13 cellular contexts compared by ENCODE assay signal in the genomic region with DNA sequence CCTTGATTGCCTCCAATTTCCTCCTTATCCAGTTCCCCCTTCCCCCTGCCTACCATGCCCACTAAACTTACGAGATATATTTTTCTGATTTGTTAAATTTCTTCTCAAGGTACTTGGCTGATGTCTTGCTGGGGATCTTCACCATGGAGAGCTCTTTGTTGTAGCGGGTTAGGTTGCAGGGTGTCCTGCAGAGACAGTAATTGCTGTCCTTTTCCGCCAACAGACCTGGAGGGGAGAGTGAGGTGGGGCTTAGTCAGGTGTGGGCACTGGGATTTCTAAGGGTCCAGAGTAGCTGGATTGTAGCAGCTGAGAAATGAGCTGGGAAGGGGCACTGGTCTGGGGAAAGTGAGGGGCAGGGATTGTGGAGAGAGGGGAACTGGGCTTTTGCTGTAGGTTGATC. TPM values are rescaled to one million over a fixed set of nuclear protein-coding genes. Genes with fewer than 3 reads are reported as not detected.
DNase-seq lines count a peak whose midpoint lies in the region; ATAC-seq and TF ChIP-seq lines count a peak whose summit lies in the region.
"Had no signal": no experiment of that assay in that cellular context is flagged by ENCODE, and none has a peak within 500 bp of the region (broad histone marks: within the 10 kb centered on the region; RNA-seq: fewer than 3 reads in every experiment).

No MANE protein-coding gene starts in this region.

- peak overlapping the region in 1 of 11 experiments; percentile 29; a peak in 1 of 22 replicates for H3K27ac ChIP-seq in BLaER1 treated with 17β-estradiol and CSF1 and Interleukin-3, amounts not matched to agents 10 nM and 100 nM
- H3K27ac ChIP-seq: A549 had no signal

- no peaks in the 10 kb centered on the region; a peak in 2 of 22 replicates for H4K20me1 ChIP-seq in BLaER1 treated with 17β-estradiol and CSF1 and Interleukin-3, amounts not matched to agents 10 nM and 100 nM

- H3K36me3 Mint-ChIP-seq in WTC11: no peaks in the 10 kb centered on the region
- H3K36me3 Mint-ChIP-seq: CD4-positive, CD25-positive, alpha-beta regulatory T cell had no signal

- peaks cover 9% of the 10 kb centered on the region; the same call in 1 of the 2 replicates for H3K27me3 Mint-ChIP-seq in WTC11 (ENCODE audit: low read depth)
- H3K27me3 Mint-ChIP-seq: CD4-positive, CD25-positive, alpha-beta regulatory T cell had no signal

- H3K4me2 ChIP-seq in BLaER1 treated with 17β-estradiol and CSF1 and Interleukin-3, amounts not matched to agents 10 nM and 100 nM: peak overlapping the region in 6 of 11 experiments; percentile 32 to 57 (median 48); a peak in 6 of 22 replicates
- H3K4me2 ChIP-seq: A549 had no signal

- peaks cover 32% of the 10 kb centered on the region for H3K4me1 Mint-ChIP-seq in WTC11
- H3K4me1 Mint-ChIP-seq: CD4-positive, CD25-positive, alpha-beta regulatory T cell had no signal

- POLR2A ChIA-PET in WTC11 (lab: Charles Lee): no interaction called here
- POLR2A ChIA-PET in HEK293T (lab: Yijun Ruan, JAX): no interaction called here

- H3K9me3 ChIP-seq in BLaER1 treated with 17β-estradiol and CSF1 and Interleukin-3, amounts not matched to agents 10 nM and 100 nM (replicated peaks in 1 of 11): no peaks in the 10 kb centered on the region
- H3K9me3 ChIP-seq: A549 had no signal

- intact Hi-C loops in left ventricle myocardium superior (cut with micrococcal nuclease): no loop called here

- H3K4me3 ChIP-seq in BLaER1 treated with 17β-estradiol and CSF1 and Interleukin-3, amounts not matched to agents 10 nM and 100 nM: no peak overlapping the region
- H3K4me3 ChIP-seq: A549 had no signal

- TF ChIP-seq CTCF in WTC11 (IDR thresholded peaks at IDR 0.05): no peak

- H3K36me3 ChIP-seq in BLaER1 treated with 17β-estradiol and CSF1 and Interleukin-3, amounts not matched to agents 10 nM and 100 nM: no peaks in the 10 kb centered on the region

- no peak overlapping the region for H3K27ac Mint-ChIP-seq in WTC11
- H3K27ac Mint-ChIP-seq: CD4-positive, CD25-positive, alpha-beta regulatory T cell had no signal

- no peak overlapping the region for H3K4me3 Mint-ChIP-seq in WTC11
- H3K4me3 Mint-ChIP-seq: CD4-positive, CD25-positive, alpha-beta regulatory T cell had no signal

- no peaks in the 10 kb centered on the region for H3K9me3 Mint-ChIP-seq in WTC11

- ATAC-seq in WTC11 (peak; percentile 56), left ventricle myocardium superior (no peak)
- ATAC-seq: A549, HepG2 had no signal

- CTCF ChIA-PET in WTC11 (lab: Charles Lee): interaction anchor here (0.6 to 4.7 kb wide), 3 partner anchors 15 to 496 kb away, joined by 3 to 34 read pairs (median 4); no protein-coding TSS in a partner anchor
- CTCF ChIA-PET in HEK293T (lab: Yijun Ruan, JAX): no interaction called here

- peaks cover 0 to 43% (median 34%) of the 10 kb centered on the region in 10 experiments; a peak in 15 of 20 replicates for H3K4me1 ChIP-seq in BLaER1 treated with 17β-estradiol and CSF1 and Interleukin-3, amounts not matched to agents 10 nM and 100 nM
- H3K4me1 ChIP-seq: A549 had no signal

- H3K9ac ChIP-seq in BLaER1 treated with 17β-estradiol and CSF1 and Interleukin-3, amounts not matched to agents 10 nM and 100 nM: no peak overlapping the region

- DNase-seq in ELF-1 (ENCODE audit: low read depth, low spot score) (peak; percentile 41), WTC11 (ENCODE audit: low spot score) (no peak), iPS-NIHi7 (ENCODE audit: extremely low spot score) (peak; percentile 45), GM19238 (ENCODE audit: insufficient read length, low spot score) (no peak), NCI-H1930 (lab: John Stamatoyannopoulos, UW) (no peak), HEK293T (ENCODE audit: extremely low spot score) (no peak), left ventricle myocardium superior (no peak)
- DNase-seq: Calu3; CD4-positive, CD25-positive, alpha-beta regulatory T cell; DMS79 had no signal

- no peaks in the 10 kb centered on the region for H3K27me3 ChIP-seq in BLaER1 treated with 17β-estradiol and CSF1 and Interleukin-3, amounts not matched to agents 10 nM and 100 nM

TF ChIP-seq in WTC11, 78 proteins besides CTCF, POLR2A, EP300 and RAD21:
- TF ChIP-seq, protein P1, sequence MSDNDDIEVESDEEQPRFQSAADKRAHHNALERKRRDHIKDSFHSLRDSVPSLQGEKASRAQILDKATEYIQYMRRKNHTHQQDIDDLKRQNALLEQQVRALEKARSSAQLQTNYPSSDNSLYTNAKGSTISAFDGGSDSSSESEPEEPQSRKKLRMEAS (CRISPR knock-in tag; IDR thresholded peaks at IDR 0.05): no peak
- TF ChIP-seq, protein P2, sequence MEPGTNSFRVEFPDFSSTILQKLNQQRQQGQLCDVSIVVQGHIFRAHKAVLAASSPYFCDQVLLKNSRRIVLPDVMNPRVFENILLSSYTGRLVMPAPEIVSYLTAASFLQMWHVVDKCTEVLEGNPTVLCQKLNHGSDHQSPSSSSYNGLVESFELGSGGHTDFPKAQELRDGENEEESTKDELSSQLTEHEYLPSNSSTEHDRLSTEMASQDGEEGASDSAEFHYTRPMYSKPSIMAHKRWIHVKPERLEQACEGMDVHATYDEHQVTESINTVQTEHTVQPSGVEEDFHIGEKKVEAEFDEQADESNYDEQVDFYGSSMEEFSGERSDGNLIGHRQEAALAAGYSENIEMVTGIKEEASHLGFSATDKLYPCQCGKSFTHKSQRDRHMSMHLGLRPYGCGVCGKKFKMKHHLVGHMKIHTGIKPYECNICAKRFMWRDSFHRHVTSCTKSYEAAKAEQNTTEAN (CRISPR knock-in tag; IDR thresholded peaks at IDR 0.05): no peak
- peak; percentile 37; the same call in 1 of the 2 replicates for TF ChIP-seq ZNF121 (CRISPR knock-in tag; IDR thresholded peaks at IDR 0.05)

TF ChIP-seq in HEK293T, 16 proteins besides CTCF, POLR2A, EP300 and RAD21:
- no peak for TF ChIP-seq SP1 (IDR thresholded peaks at IDR 0.05)
- TF ChIP-seq HDGF (IDR thresholded peaks at IDR 0.05; ENCODE audit: borderline replicate concordance): no peak
- no peak for TF ChIP-seq ARNT (IDR thresholded peaks at IDR 0.05)
- TF ChIP-seq FOXK2 (IDR thresholded peaks at IDR 0.05): no peak
TF ChIP-seq in HEK293T: peak in this region for 0.

RNA-seq across cellular contexts. Expression of a gene that starts 32.1 kb away (rescaled TPM):
- total RNA-seq in WTC11 (2021): not detected in 3 replicates
- total RNA-seq in left ventricle myocardium superior: not detected
- total RNA-seq: Calu3; CD4-positive, CD25-positive, alpha-beta regulatory T cell; HepG2 had no signal

Comparison
In these comparisons a context has a peak if more than half of its experiments do, and no peak if none do; other contexts are left out.
1. DNase-seq: peak in ELF-1 (single experiment) and iPS-NIHi7 (single experiment); none in WTC11 (single experiment), GM19238 (single experiment), NCI-H1930 (0 of 2), HEK293T (single experiment) and left ventricle myocardium superior (single experiment).